Comparison of ENCODE assay signal across 8 cellular contexts in the genomic region with DNA sequence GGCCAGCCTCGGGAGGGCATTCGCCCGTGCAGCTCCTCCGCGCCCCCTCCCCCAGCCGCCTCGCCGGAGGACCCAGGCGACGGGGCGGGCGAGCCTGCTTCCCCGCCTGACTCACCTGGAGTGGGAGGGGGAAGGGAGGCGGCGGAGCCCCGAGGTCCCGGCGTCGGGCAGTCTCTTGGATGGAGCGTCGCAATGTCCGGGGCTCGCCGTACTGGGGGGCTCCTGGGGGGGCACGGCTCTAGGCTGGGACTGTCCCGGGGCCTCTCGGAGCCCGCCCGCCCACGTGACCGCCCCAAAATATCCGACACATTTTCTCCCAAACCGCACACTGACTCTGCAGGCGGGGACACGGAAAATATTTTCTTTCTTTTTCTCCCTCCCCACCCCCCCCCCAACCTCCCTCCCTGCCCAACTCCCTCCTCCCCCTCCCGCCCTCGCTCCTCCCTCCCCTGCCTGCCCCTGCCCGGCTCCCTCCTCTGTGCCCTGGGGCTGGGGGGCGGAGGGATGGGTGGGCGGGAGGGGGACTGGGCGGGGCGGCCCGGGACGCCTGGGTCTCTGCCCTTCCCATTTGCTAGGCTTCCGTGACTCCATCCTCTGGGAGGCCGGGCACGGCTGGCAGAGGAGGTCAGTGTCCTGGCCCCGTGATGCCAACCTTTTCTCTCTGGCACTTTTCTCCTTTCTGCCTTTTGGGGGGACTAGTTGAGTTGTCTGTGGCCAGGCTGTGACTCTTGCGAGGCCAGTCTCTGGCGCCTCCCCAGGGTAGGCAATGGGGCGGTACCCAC. TPM values are rescaled to one million over a fixed set of nuclear protein-coding genes. Genes with fewer than 3 reads are reported as not detected.
A peak's percentile ranks its signal among the peaks of the same experiment; 100 is the strongest.
DNase-seq lines count a peak whose midpoint lies in the region; ATAC-seq and TF ChIP-seq lines count a peak whose summit lies in the region.

A gene (minus strand): TSS at position 351 of the 782 bp plus-strand sequence. CDS start 4,664 bp downstream, outside the sequence.

- in situ Hi-C loops in endometrial microvascular endothelial cells (cut with HindIII; ENCODE audit: inconsistent ontology term, low pct_unique_long_range_greater_than_20kb, low sequenced_read_pairs) = no loop called here

- TF ChIP-seq CTCF in GM10266 (IDR thresholded peaks at IDR 0.05; ENCODE audit: control insufficient read depth, insufficient read depth, low read depth, missing control alignments) = no peak

- peak; percentile 76 for ATAC-seq in stimulated activated naive CD8-positive, alpha-beta T cell treated with anti-CD3 and anti-CD28 coated beads, Interleukin-15, Interleukin-2, amounts not matched to agents 100 U/mL and 50 U/mL, for 24 hours
- ATAC-seq in GM21515 (IDR thresholded peaks at IDR 0.05; ENCODE audit: unreplicated experiment) = no peak

- DNase-seq in GM10266 (ENCODE audit: extremely low spot score) (peak; percentile 62), NCI-H1694 treated with DMSO at 0.1 percent for 48 hours (lab: John Stamatoyannopoulos, UW) (peak; percentile 28), activated T-cell treated with anti-CD3 and anti-CD28 coated beads for 1 hour (ENCODE audit: low read depth) (peak; percentile 51), midbrain (lab: John Stamatoyannopoulos, UW) (peak; percentile 43), DMS153 treated with DMSO at 0.1 percent for 48 hours (lab: John Stamatoyannopoulos, UW; ENCODE audit: unreplicated experiment) (no peak)
- peak; percentile 77 for DNase-seq in stimulated activated naive CD8-positive, alpha-beta T cell treated with anti-CD3 and anti-CD28 coated beads, Interleukin-15, Interleukin-2, amounts not matched to agents 100 U/mL and 50 U/mL, for 24 hours

RNA-seq across cellular contexts. Expression of the gene that starts here (rescaled TPM):
- 23.5 TPM for total RNA-seq in endometrial microvascular endothelial cells (ENCODE audit: inconsistent ontology term)
